In genomic region chr17:49180303-49180702, GRCh38 we compare ENCODE assay signal across 8 cellular contexts. TPM values are rescaled to one million over a fixed set of nuclear protein-coding genes. Genes with fewer than 3 reads are reported as not detected.
A peak's percentile ranks its signal among the peaks of the same experiment; 100 is the strongest.
DNase-seq lines count a peak whose midpoint lies in the region; ATAC-seq and TF ChIP-seq lines count a peak whose summit lies in the region.

No MANE protein-coding gene starts in this region.

- H3K56ac ChIP-seq in mesendoderm (ENCODE audit: low read length): no peak overlapping the region

- H3K27ac ChIP-seq in effector memory CD4-positive, alpha-beta T cell (ENCODE audit: insufficient read depth, low read length, poor library complexity, severe bottlenecking): no peak overlapping the region
- H3K27ac ChIP-seq in mesendoderm (ENCODE audit: low read depth, low read length): no peak overlapping the region

- no peaks in the 10 kb centered on the region for H3K79me1 ChIP-seq in mesendoderm (ENCODE audit: low read length)

- H4K8ac ChIP-seq in mesendoderm (ENCODE audit: low read depth, low read length): no peak overlapping the region

- H3K4me1 Mint-ChIP-seq in activated CD8-positive, alpha-beta T cell treated with anti-CD3 and anti-CD28 coated beads for 36 hours (ENCODE audit: low read depth): peaks cover 4% of the 10 kb centered on the region

- peaks cover 13% of the 10 kb centered on the region for H3K9me3 ChIP-seq in effector memory CD4-positive, alpha-beta T cell (ENCODE audit: control insufficient read depth, low read length)

- H3K9ac ChIP-seq in mesendoderm (ENCODE audit: low read length): no peak overlapping the region

- H3K4me2 ChIP-seq in mesendoderm (ENCODE audit: low read length): no peak overlapping the region

- POLR2A ChIA-PET in activated CD8-positive, alpha-beta T cell treated with anti-CD3 and anti-CD28 coated beads for 36 hours (lab: Charles Lee): interaction anchor here (0.8 to 3.2 kb wide), 6 partner anchors 10 to 47 kb away, joined by 3 to 20 read pairs (median 4); no protein-coding TSS in a partner anchor

- no peaks in the 10 kb centered on the region for H3K27me3 ChIP-seq in effector memory CD4-positive, alpha-beta T cell (replicated peaks; ENCODE audit: control insufficient read depth, insufficient read depth, low read length, poor library complexity, severe bottlenecking)
- H3K27me3 ChIP-seq in mesendoderm (ENCODE audit: insufficient read depth, low read length, poor library complexity): no peaks in the 10 kb centered on the region

- no peaks in the 10 kb centered on the region for H3K79me2 ChIP-seq in mesendoderm (ENCODE audit: control insufficient read depth, insufficient read depth, low read length)

- no CpG with 5 or more reads among the region's 5 CpGs for WGBS in mesendoderm (ENCODE audit: extremely low coverage, insufficient coverage, low lambda C conversion rate)

- peaks cover 24% of the 10 kb centered on the region for H3K9me3 Mint-ChIP-seq in activated CD8-positive, alpha-beta T cell treated with anti-CD3 and anti-CD28 coated beads for 36 hours

- peak; percentile 37 to 68 for DNase-seq in NCI-H524 (lab: John Stamatoyannopoulos, UW)
- DNase-seq in NCI-H524 treated with DMSO at 0.1 percent for 48 hours (lab: John Stamatoyannopoulos, UW): no peak
- DNase-seq in NCI-H460 (ENCODE audit: extremely low read depth, low read depth): peak; percentile 62
- peak; percentile 82 for DNase-seq in activated CD8-positive, alpha-beta T cell treated with anti-CD3 and anti-CD28 coated beads for 36 hours
- peak; percentile 27 to 51 (median 42) for DNase-seq in effector memory CD4-positive, alpha-beta T cell
- peak; percentile 72 for DNase-seq in mesendoderm
- peak; percentile 23 to 48 for DNase-seq in stimulated activated CD8-positive, alpha-beta memory T cell treated with anti-CD3 and anti-CD28 coated beads, Interleukin-4, amount 100 ng/mL, for 4 hours (ENCODE audit: low read depth in 2 of 2, low spot score in 1 of 2)

- H2BK120ac ChIP-seq in mesendoderm (ENCODE audit: low read depth, low read length): no peak overlapping the region

- H3K4me3 Mint-ChIP-seq in activated CD8-positive, alpha-beta T cell treated with anti-CD3 and anti-CD28 coated beads for 36 hours: no peak overlapping the region

- CTCF ChIA-PET in activated CD8-positive, alpha-beta T cell treated with anti-CD3 and anti-CD28 coated beads for 36 hours (lab: Charles Lee): interaction anchor here (0.6 to 10.3 kb wide), 45 partner anchors 10 to 232 kb away, joined by 3 to 210 read pairs (median 4); partner anchors contain the start of genes ABI3, GNGT2 and PHOSPHO1

- intact Hi-C loops in activated CD8-positive, alpha-beta T cell treated with anti-CD3 and anti-CD28 coated beads for 36 hours (cut with micrococcal nuclease): loop anchor here (2.0 kb wide), 1 partner anchor 46 kb away; no protein-coding TSS in a partner anchor

- H3K27me3 Mint-ChIP-seq in activated CD8-positive, alpha-beta T cell treated with anti-CD3 and anti-CD28 coated beads for 36 hours: no peaks in the 10 kb centered on the region

- TF ChIP-seq CTCF in activated CD8-positive, alpha-beta T cell treated with anti-CD3 and anti-CD28 coated beads for 36 hours (IDR thresholded peaks at IDR 0.05): peak; percentile 99

- no peak overlapping the region for H4K5ac ChIP-seq in mesendoderm (ENCODE audit: low read length)

- H3K36me3 Mint-ChIP-seq in activated CD8-positive, alpha-beta T cell treated with anti-CD3 and anti-CD28 coated beads for 36 hours (ENCODE audit: low read depth): peaks cover 3% of the 10 kb centered on the region

- no peak overlapping the region for H3K27ac Mint-ChIP-seq in activated CD8-positive, alpha-beta T cell treated with anti-CD3 and anti-CD28 coated beads for 36 hours

- H2BK15ac ChIP-seq in mesendoderm (replicated peaks; ENCODE audit: low read depth): no peak overlapping the region

- no peak overlapping the region for H3K23ac ChIP-seq in mesendoderm (ENCODE audit: low read length)

- H3K4me3 ChIP-seq in effector memory CD4-positive, alpha-beta T cell (ENCODE audit: insufficient read depth, low read depth, low read length, poor library complexity, severe bottlenecking): no peak overlapping the region
- H3K4me3 ChIP-seq in mesendoderm (ENCODE audit: low read length): no peak overlapping the region

- peaks cover 3% of the 10 kb centered on the region for H3K4me1 ChIP-seq in effector memory CD4-positive, alpha-beta T cell (ENCODE audit: control insufficient read depth, insufficient read depth, low read length, poor library complexity, severe bottlenecking)
- no peaks in the 10 kb centered on the region for H3K4me1 ChIP-seq in mesendoderm (ENCODE audit: control insufficient read depth, low read depth, low read length)

- no peak overlapping the region for H2BK5ac ChIP-seq in mesendoderm (ENCODE audit: low read length)

- no peak overlapping the region for H2AK5ac ChIP-seq in mesendoderm (ENCODE audit: low read length)

- peak; percentile 37 for ATAC-seq in activated CD8-positive, alpha-beta T cell treated with anti-CD3 and anti-CD28 coated beads for 36 hours
- ATAC-seq in HG03175 (IDR thresholded peaks at IDR 0.05; ENCODE audit: unreplicated experiment): no peak

- H3K36me3 ChIP-seq in effector memory CD4-positive, alpha-beta T cell (ENCODE audit: control insufficient read depth, insufficient read depth, low read length): no peaks in the 10 kb centered on the region
- H3K36me3 ChIP-seq in mesendoderm (ENCODE audit: control insufficient read depth, insufficient read depth, low read length): no peaks in the 10 kb centered on the region

- H3K4ac ChIP-seq in mesendoderm (ENCODE audit: low read depth, low read length): no peak overlapping the region

- H3K18ac ChIP-seq in mesendoderm (ENCODE audit: low read length): no peak overlapping the region

RNA-seq across cellular contexts. Expression of gene GNGT2, which starts 30.1 kb away (rescaled TPM):
- total RNA-seq in NCI-H460 (2014; rRNA removed; shearing (Covaris generic)): not detected in 2 replicates
- not detected in 2 replicates for polyA plus RNA-seq in NCI-H460 (2014; cell fraction: nucleus; rRNA removed)
- total RNA-seq in activated CD8-positive, alpha-beta T cell treated with anti-CD3 and anti-CD28 coated beads for 36 hours: 10 to 100 TPM; 21.7 to 23.9 TPM
- 1.0 TPM for polyA plus RNA-seq in mesendoderm (2013, experiment 1 of 2)
- polyA plus RNA-seq in mesendoderm (2013, experiment 2 of 2): 1.1 TPM

RNA-seq across cellular contexts. Expression of gene ABI3, which starts 30.2 kb away (rescaled TPM):
- not detected in 2 replicates for total RNA-seq in NCI-H460 (2014; rRNA removed; shearing (Covaris generic))
- polyA plus RNA-seq in NCI-H460 (2014; cell fraction: nucleus; rRNA removed): not detected in 2 replicates
- total RNA-seq in activated CD8-positive, alpha-beta T cell treated with anti-CD3 and anti-CD28 coated beads for 36 hours: 10 to 100 TPM; 39.3 to 45.1 TPM
- 2.9 TPM for polyA plus RNA-seq in mesendoderm (2013, experiment 1 of 2)
- polyA plus RNA-seq in mesendoderm (2013, experiment 2 of 2): 2.8 TPM

RNA-seq across cellular contexts. Expression of gene B4GALNT2, which starts 47.7 kb away (rescaled TPM):
- total RNA-seq in NCI-H460 (2014; rRNA removed; shearing (Covaris generic)): not detected in 2 replicates
- polyA plus RNA-seq in NCI-H460 (2014; cell fraction: nucleus; rRNA removed): not detected in 2 replicates
- not detected for total RNA-seq in activated CD8-positive, alpha-beta T cell treated with anti-CD3 and anti-CD28 coated beads for 36 hours
- not detected for polyA plus RNA-seq in mesendoderm (2013, experiment 1 of 2)
- not detected for polyA plus RNA-seq in mesendoderm (2013, experiment 2 of 2)

RNA-seq across cellular contexts. Expression of gene PHOSPHO1, which starts 50.3 kb away (rescaled TPM):
- total RNA-seq in NCI-H460 (2014; rRNA removed; shearing (Covaris generic)): not detected in 2 replicates
- not detected in 2 replicates for polyA plus RNA-seq in NCI-H460 (2014; cell fraction: nucleus; rRNA removed)
- total RNA-seq in activated CD8-positive, alpha-beta T cell treated with anti-CD3 and anti-CD28 coated beads for 36 hours: not detected
- 5.7 TPM for polyA plus RNA-seq in mesendoderm (2013, experiment 1 of 2)
- polyA plus RNA-seq in mesendoderm (2013, experiment 2 of 2): 5.0 TPM

Comparison
In these comparisons a context has a peak if more than half of its experiments do, and no peak if none do; other contexts are left out.
1. RNA of gene GNGT2, which starts 30.1 kb away (total RNA-seq): 21.7 to 23.9 TPM in activated CD8-positive, alpha-beta T cell treated with anti-CD3 and anti-CD28 coated beads for 36 hours; not detected in NCI-H460; every median in the first group is over 10 times any median in the second.
2. RNA of gene ABI3, which starts 30.2 kb away (total RNA-seq): 39.3 to 45.1 TPM in activated CD8-positive, alpha-beta T cell treated with anti-CD3 and anti-CD28 coated beads for 36 hours; not detected in NCI-H460; every median in the first group is over 10 times any median in the second.